In genomic region chr12:28189774-28190320, GRCh38 we compare ENCODE assay signal across 8 cellular contexts. TPM values are rescaled to one million over a fixed set of nuclear protein-coding genes. Genes with fewer than 3 reads are reported as not detected.
A peak's percentile ranks its signal among the peaks of the same experiment; 100 is the strongest.
DNase-seq lines count a peak whose midpoint lies in the region; ATAC-seq and TF ChIP-seq lines count a peak whose summit lies in the region.

No MANE protein-coding gene starts in this region.

- H3K27ac ChIP-seq in 22Rv1 (peak overlapping the region; percentile 86), hepatocyte (peak overlapping the region; percentile 99), skin epidermis (peak overlapping the region; percentile 94 to 99 (median 98))

- CTCF ChIA-PET in activated CD4-positive, alpha-beta memory T cell treated with anti-CD3 and anti-CD28 coated beads, Interleukin-2, amount 10 ng/mL, durations not matched to agents 7 days and 5 days (lab: Charles Lee): no interaction called here

- H3K4me3 ChIP-seq in H7 (ENCODE audit: insufficient read depth, low read depth, low read length) (peak overlapping the region; percentile 85), hepatocyte (peak overlapping the region; percentile 90), skin epidermis (peak overlapping the region; percentile 73 to 96 (median 76))

- H3K27me3 ChIP-seq in H7 (ENCODE audit: control insufficient read depth, insufficient read depth, low read length) (no peaks in the 10 kb centered on the region), hepatocyte (no peaks in the 10 kb centered on the region)

- H3K4me2 ChIP-seq in hepatocyte: peak overlapping the region; percentile 84

- no peaks in the 10 kb centered on the region for H3K9me2 ChIP-seq in hepatocyte (replicated peaks; ENCODE audit: insufficient read depth)

- no peak for DNase-seq in H7
- DNase-seq in activated CD4-positive, alpha-beta memory T cell treated with anti-CD3 and anti-CD28 coated beads, Interleukin-2, amount 10 ng/mL, durations not matched to agents 7 days and 5 days: peak; percentile 21
- DNase-seq in hepatocyte (ENCODE audit: low spot score): peak; percentile 6
- no peak for DNase-seq in NCI-H1048 (lab: John Stamatoyannopoulos, UW)

- peak overlapping the region; percentile 97 for H3K27ac Mint-ChIP-seq in activated CD4-positive, alpha-beta memory T cell treated with anti-CD3 and anti-CD28 coated beads, Interleukin-2, amount 10 ng/mL, durations not matched to agents 7 days and 5 days

- H3K9me3 Mint-ChIP-seq in activated CD4-positive, alpha-beta memory T cell treated with anti-CD3 and anti-CD28 coated beads, Interleukin-2, amount 10 ng/mL, durations not matched to agents 7 days and 5 days: peaks cover 3% of the 10 kb centered on the region

- H3K9me3 ChIP-seq in hepatocyte (ENCODE audit: low read depth): no peaks in the 10 kb centered on the region

- TF ChIP-seq CTCF in 22Rv1 (IDR thresholded peaks at IDR 0.05): no peak
- no peak for TF ChIP-seq CTCF in hepatocyte (IDR thresholded peaks at IDR 0.05; ENCODE audit: poor library complexity)

- H3K4me3 Mint-ChIP-seq in activated CD4-positive, alpha-beta memory T cell treated with anti-CD3 and anti-CD28 coated beads, Interleukin-2, amount 10 ng/mL, durations not matched to agents 7 days and 5 days: peak overlapping the region; percentile 93

- H3K36me3 ChIP-seq in H7 (replicated peaks; ENCODE audit: control insufficient read depth, insufficient read depth, low read length): no peaks in the 10 kb centered on the region
- no peaks in the 10 kb centered on the region for H3K36me3 ChIP-seq in hepatocyte (replicated peaks; ENCODE audit: insufficient read depth, low read depth)

- WGBS in hepatocyte (ENCODE audit: low lambda C conversion rate, missing lambda C conversion rate): 62% methylated on average over 10 of the region's 10 CpGs

- H3K4me1 ChIP-seq in hepatocyte (ENCODE audit: insufficient read depth): peaks cover 11% of the 10 kb centered on the region

- POLR2A ChIA-PET in activated CD4-positive, alpha-beta memory T cell treated with anti-CD3 and anti-CD28 coated beads, Interleukin-2, amount 10 ng/mL, durations not matched to agents 7 days and 5 days (lab: Charles Lee): interaction anchor here (1.3 to 4.2 kb wide), 5 partner anchors 14 to 355 kb away, joined by 4 to 27 read pairs (median 8); no protein-coding TSS in a partner anchor

- ATAC-seq in HG02973 (IDR thresholded peaks at IDR 0.05; ENCODE audit: unreplicated experiment): no peak
- ATAC-seq in HG03159 (IDR thresholded peaks at IDR 0.05; ENCODE audit: unreplicated experiment): no peak

- H2AFZ ChIP-seq in hepatocyte: peak overlapping the region; percentile 100

- no peaks in the 10 kb centered on the region for H4K20me1 ChIP-seq in hepatocyte (ENCODE audit: insufficient read depth, poor library complexity, severe bottlenecking)

- peaks cover 28% of the 10 kb centered on the region for H3K4me1 Mint-ChIP-seq in activated CD4-positive, alpha-beta memory T cell treated with anti-CD3 and anti-CD28 coated beads, Interleukin-2, amount 10 ng/mL, durations not matched to agents 7 days and 5 days

- peaks cover 10% of the 10 kb centered on the region for H3K36me3 Mint-ChIP-seq in activated CD4-positive, alpha-beta memory T cell treated with anti-CD3 and anti-CD28 coated beads, Interleukin-2, amount 10 ng/mL, durations not matched to agents 7 days and 5 days (ENCODE audit: low read depth)

- H3K27me3 Mint-ChIP-seq in activated CD4-positive, alpha-beta memory T cell treated with anti-CD3 and anti-CD28 coated beads, Interleukin-2, amount 10 ng/mL, durations not matched to agents 7 days and 5 days: no peaks in the 10 kb centered on the region

- peaks cover 30% of the 10 kb centered on the region for H3K79me2 ChIP-seq in hepatocyte

RNA-seq across cellular contexts. Expression of gene CCDC91, which starts 0.4 kb away (rescaled TPM):
- 9.5 and 11.5 TPM in 2 replicates for total RNA-seq in H7 (2014; rRNA removed; shearing (Covaris generic))
- total RNA-seq in activated CD4-positive, alpha-beta memory T cell treated with anti-CD3 and anti-CD28 coated beads, Interleukin-2, amount 10 ng/mL, durations not matched to agents 7 days and 5 days: 10 to 100 TPM; 23.1 to 24.6 TPM
- total RNA-seq in hepatocyte: 14.2 and 22.2 TPM in 2 replicates
- 13.5 and 15.1 TPM in 2 replicates for polyA plus RNA-seq in hepatocyte

Comparison
In these comparisons a context has a peak if more than half of its experiments do, and no peak if none do; other contexts are left out.
1. DNase-seq: peak in activated CD4-positive, alpha-beta memory T cell treated with anti-CD3 and anti-CD28 coated beads, Interleukin-2, amount 10 ng/mL, durations not matched to agents 7 days and 5 days (single experiment) and hepatocyte (single experiment); none in H7 (single experiment) and NCI-H1048 (single experiment).
2. Peak in every context shown above with its lines, with median percentiles within 50 percentile points of each other: H3K27ac ChIP-seq and H3K4me3 ChIP-seq.